Comparison of ENCODE assay signal across 24 cellular contexts in genomic region chr12:10397311-10397710, GRCh38. TPM values are rescaled to one million over a fixed set of nuclear protein-coding genes. Genes with fewer than 3 reads are reported as not detected.
DNase-seq lines count a peak whose midpoint lies in the region; ATAC-seq and TF ChIP-seq lines count a peak whose summit lies in the region.
"Had no signal": no experiment of that assay in that cellular context is flagged by ENCODE, and none has a peak within 500 bp of the region (broad histone marks: within the 10 kb centered on the region; RNA-seq: fewer than 3 reads in every experiment).

No MANE protein-coding gene starts in this region.

- H3K9ac ChIP-seq in BLaER1 (no peak overlapping the region), HUES6 (ENCODE audit: low read length) (no peak overlapping the region)

- H3K4me3 ChIP-seq in BLaER1 (no peak overlapping the region), HUES6 (ENCODE audit: low read depth, low read length) (peak overlapping the region; percentile 32; the same call in 1 of the 2 replicates), SJSA1 (peak overlapping the region; percentile 29), mucosa of descending colon (no peak overlapping the region)
- H3K4me3 ChIP-seq: ascending aorta, right atrium auricular region, thoracic aorta had no signal

- no peak for TF ChIP-seq CTCF in mucosa of descending colon (IDR thresholded peaks at IDR 0.05)

- H3K27me3 ChIP-seq in BLaER1, result no peaks in the 10 kb centered on the region
- no peaks in the 10 kb centered on the region for H3K27me3 ChIP-seq in HUES6 (ENCODE audit: control insufficient read depth, insufficient read depth, low read length)
- H3K27me3 ChIP-seq in SJSA1 (replicated peaks), result no peaks in the 10 kb centered on the region
- H3K27me3 ChIP-seq: ascending aorta, right atrium auricular region had no signal

- H3K27ac ChIP-seq in BLaER1 (no peak overlapping the region), HUES6 (ENCODE audit: low read depth, low read length) (no peak overlapping the region), SJSA1 (no peak overlapping the region)
- H3K27ac ChIP-seq: ascending aorta, right atrium auricular region, thoracic aorta had no signal

- ATAC-seq in mucosa of descending colon, result peak; percentile 47
- ATAC-seq: SK-N-SH treated with all-trans-retinoic acid at 6 μM for 48 hours had no signal

- H3K9me3 ChIP-seq in BLaER1 (no peaks in the 10 kb centered on the region), HUES6 (ENCODE audit: control insufficient read depth, insufficient read depth, low read depth, low read length) (no peaks in the 10 kb centered on the region), SJSA1 (replicated peaks) (no peaks in the 10 kb centered on the region), mucosa of descending colon (no peaks in the 10 kb centered on the region)
- H3K9me3 ChIP-seq: ascending aorta, right atrium auricular region, thoracic aorta had no signal

- H3K36me3 ChIP-seq in BLaER1, result no peaks in the 10 kb centered on the region
- H3K36me3 ChIP-seq in HUES6 (ENCODE audit: control insufficient read depth, insufficient read depth, low read length), result no peaks in the 10 kb centered on the region
- no peaks in the 10 kb centered on the region for H3K36me3 ChIP-seq in SJSA1
- H3K36me3 ChIP-seq in mucosa of descending colon (ENCODE audit: low read depth), result no peaks in the 10 kb centered on the region
- H3K36me3 ChIP-seq: ascending aorta, right atrium auricular region, thoracic aorta had no signal

- peak in 1 of 2 experiments; percentile 23 for DNase-seq in SJSA1 (ENCODE audit: low read depth in 1 of 2, low spot score in 2 of 2)
- no peak for DNase-seq in mucosa of descending colon
- DNase-seq in HUDEP-2 (lab: John Stamatoyannopoulos, UW; ENCODE audit: unreplicated experiment in 76 of 76), result no peak
- no peak for DNase-seq in NCI-H2227 (lab: John Stamatoyannopoulos, UW; ENCODE audit: unreplicated experiment)
- no peak for DNase-seq in NCI-H1092 treated with DMSO at 0.1 percent for 48 hours (lab: John Stamatoyannopoulos, UW)
- DNase-seq in cerebellum (ENCODE audit: low spot score), result no peak
- DNase-seq: activated CD4-positive, alpha-beta T cell treated with anti-CD3 and anti-CD28 coated beads for 1 hour; CD4-positive, alpha-beta T cell; DMS79; effector memory CD4-positive, alpha-beta T cell; glutamatergic neuron; HFFc6; NCI-H1436; occipital lobe; stimulated activated CD4-positive, alpha-beta T cell treated with anti-CD3 and anti-CD28 coated beads, Interleukin-15, amount 100 ng/mL, for 24 hours; T1000 had no signal

- H3K4me2 ChIP-seq in BLaER1, result peak overlapping the region; percentile 45

- H3K4me1 ChIP-seq in BLaER1 (peaks cover 57% of the 10 kb centered on the region), HUES6 (ENCODE audit: control insufficient read depth, insufficient read depth, low read length) (peaks cover 14% of the 10 kb centered on the region; the same call in 1 of the 2 replicates), SJSA1 (replicated peaks) (peaks cover 25% of the 10 kb centered on the region), mucosa of descending colon (ENCODE audit: low read depth) (peaks cover 15% of the 10 kb centered on the region)
- H3K4me1 ChIP-seq: ascending aorta had no signal

- H4K20me1 ChIP-seq in BLaER1, result no peaks in the 10 kb centered on the region

- intact Hi-C loops in mucosa of descending colon (cut with DNase I, micrococcal nuclease), result no loop called here

RNA-seq across cellular contexts. Expression of gene KLRK1, which starts 7.5 kb away (rescaled TPM):
- total RNA-seq in SJSA1 (2014; rRNA removed; shearing (Covaris generic)), result not detected in 2 replicates
- total RNA-seq in mucosa of descending colon (1 to 10 TPM; 3.9 to 4.5 (median 4.4) TPM), cerebellum (0.73 TPM)
- total RNA-seq: ascending aorta, HFFc6, occipital lobe, RPMI7951 had no signal

RNA-seq across cellular contexts. Expression of gene KLRC4, which starts 12.2 kb away (rescaled TPM):
- not detected in 2 replicates for total RNA-seq in SJSA1 (2014; rRNA removed; shearing (Covaris generic))
- total RNA-seq in mucosa of descending colon (1 to 10 TPM in 2 of 3 donors, under 1 TPM in 1; 0.72 to 1.7 (median 1.4) TPM), cerebellum (0.64 TPM)
- total RNA-seq: ascending aorta; CD4-positive, alpha-beta T cell; HFFc6; occipital lobe; right atrium auricular region; RPMI7951 had no signal

RNA-seq across cellular contexts. Expression of gene KLRC3, which starts 23.1 kb away (rescaled TPM):
- total RNA-seq in SJSA1 (2014; rRNA removed; shearing (Covaris generic)), result not detected in 2 replicates
- total RNA-seq in mucosa of descending colon (under 1 TPM; 0.54 to 0.81 (median 0.58) TPM), cerebellum (5.7 TPM)
- total RNA-seq: ascending aorta; CD4-positive, alpha-beta T cell; HFFc6; mucosa of gallbladder; right atrium auricular region had no signal

RNA-seq across cellular contexts. Expression of gene KLRC2, which starts 38.5 kb away (rescaled TPM):
- total RNA-seq in SJSA1 (2014; rRNA removed; shearing (Covaris generic)), result not detected in 2 replicates
- 1 to 10 TPM in 1 of 3 donors, under 1 TPM in 1, not detected in 1; 0.67 to 2.6 TPM for total RNA-seq in mucosa of descending colon
- 3.7 TPM for total RNA-seq in cerebellum
- total RNA-seq: ascending aorta, HFFc6, right atrium auricular region, thoracic aorta had no signal

RNA-seq across cellular contexts. Expression of gene KLRC1, which starts 55.9 kb away (rescaled TPM):
- not detected in 2 replicates for total RNA-seq in SJSA1 (2014; rRNA removed; shearing (Covaris generic))
- 1 to 10 TPM; 1.2 to 3.6 (median 1.9) TPM for total RNA-seq in mucosa of descending colon
- not detected for total RNA-seq in cerebellum
- total RNA-seq: ascending aorta; CD4-positive, alpha-beta T cell; HFFc6; occipital lobe; RPMI7951 had no signal

Comparison
In these comparisons a context has a peak if more than half of its experiments do, and no peak if none do; other contexts are left out.
1. H3K4me3 ChIP-seq: peak in HUES6 (single experiment) and SJSA1 (single experiment); none in BLaER1 (single experiment) and mucosa of descending colon (single experiment).